In genomic region chr11:32317646-32318045, GRCh38 we compare ENCODE assay signal across 24 cellular contexts.
A peak's percentile ranks its signal among the peaks of the same experiment; 100 is the strongest.
DNase-seq lines count a peak whose midpoint lies in the region; ATAC-seq and TF ChIP-seq lines count a peak whose summit lies in the region.
"Had no signal": no experiment of that assay in that cellular context is flagged by ENCODE, and none has a peak within 500 bp of the region (broad histone marks: within the 10 kb centered on the region; RNA-seq: fewer than 3 reads in every experiment).

No MANE protein-coding gene starts in this region.

- no peak overlapping the region for H3K9ac ChIP-seq in DND-41 (ENCODE audit: low read depth, low read length)

- H3K4me1 ChIP-seq in DND-41 (ENCODE audit: insufficient read depth, low read length) (peaks cover 22% of the 10 kb centered on the region), ascending aorta (no peaks in the 10 kb centered on the region)
- H3K4me1 ChIP-seq: BE2C had no signal

- no peak overlapping the region for H3K27ac Mint-ChIP-seq in activated T-cell treated with anti-CD3 and anti-CD28 coated beads, Interleukin-2, amount 50 U/mL, for 72 hours
- H3K27ac Mint-ChIP-seq in activated T-helper 17 cell treated with anti-CD3 and anti-CD28 coated beads, Interleukin-2, amount 50 U/mL, for 72 hours = peak overlapping the region; percentile 21
- H3K27ac Mint-ChIP-seq in stimulated activated effector memory CD8-positive, alpha-beta T cell treated with anti-CD3 and anti-CD28 coated beads, Interleukin-12 subunit alpha, Interleukin-12 subunit beta, amount 100 ng/mL, for 72 hours = no peak overlapping the region
- H3K27ac Mint-ChIP-seq: CD4-positive, CD25-positive, alpha-beta regulatory T cell; IgD-negative memory B cell had no signal

- H3K36me3 Mint-ChIP-seq in activated T-cell treated with anti-CD3 and anti-CD28 coated beads, Interleukin-2, amount 50 U/mL, for 72 hours (ENCODE audit: insufficient read depth in 2 of 2) = no peaks in the 10 kb centered on the region
- no peaks in the 10 kb centered on the region for H3K36me3 Mint-ChIP-seq in activated T-helper 17 cell treated with anti-CD3 and anti-CD28 coated beads, Interleukin-2, amount 50 U/mL, for 72 hours (ENCODE audit: low read depth)
- no peaks in the 10 kb centered on the region for H3K36me3 Mint-ChIP-seq in stimulated activated effector memory CD8-positive, alpha-beta T cell treated with anti-CD3 and anti-CD28 coated beads, Interleukin-12 subunit alpha, Interleukin-12 subunit beta, amount 100 ng/mL, for 72 hours
- H3K36me3 Mint-ChIP-seq: CD4-positive, CD25-positive, alpha-beta regulatory T cell; IgD-negative memory B cell had no signal

- H3K27ac ChIP-seq in DND-41 (ENCODE audit: low read length) = peak overlapping the region; percentile 46
- H3K27ac ChIP-seq in ascending aorta = no peak overlapping the region
- H3K27ac ChIP-seq: HL-60, RWPE1 had no signal

- H3K4me3 ChIP-seq in DND-41 (ENCODE audit: low read depth in 1 of 2, low read length in 2 of 2) (no peak overlapping the region), ascending aorta (no peak overlapping the region)
- H3K4me3 ChIP-seq: GM12878 had no signal

- intact Hi-C loops in ascending aorta (cut with DNase I) = no loop called here

- peaks cover 30% of the 10 kb centered on the region for H3K27me3 Mint-ChIP-seq in activated T-cell treated with anti-CD3 and anti-CD28 coated beads, Interleukin-2, amount 50 U/mL, for 72 hours (ENCODE audit: low read depth)
- H3K27me3 Mint-ChIP-seq in activated T-helper 17 cell treated with anti-CD3 and anti-CD28 coated beads, Interleukin-2, amount 50 U/mL, for 72 hours = peaks cover 13% of the 10 kb centered on the region

- H2AFZ ChIP-seq in DND-41 (ENCODE audit: low read depth, low read length) = no peak overlapping the region

- DNase-seq in activated T-cell treated with anti-CD3 and anti-CD28 coated beads, Interleukin-2, amount 50 U/mL, for 72 hours = no peak
- no peak for DNase-seq in activated T-cell treated with anti-CD3 and anti-CD28 coated beads, Interleukin-2, amount 50 U/mL, for 48 hours
- DNase-seq in DND-41 (no peak), NCI-H526 treated with DMSO at 0.1 percent for 48 hours (lab: John Stamatoyannopoulos, UW) (no peak), ascending aorta (ENCODE audit: low spot score in 2 of 2) (no peak)
- no peak for DNase-seq in stimulated activated effector memory CD8-positive, alpha-beta T cell treated with anti-CD3 and anti-CD28 coated beads, Interleukin-12 subunit alpha, Interleukin-12 subunit beta, amount 100 ng/mL, for 72 hours (ENCODE audit: low spot score in 2 of 2)
- DNase-seq: 8988T; ACHN; BE2C; CD4-positive, CD25-positive, alpha-beta regulatory T cell; EL; GDM1; NCI-H1092; NCI-H1417 treated with DMSO at 0.1 percent for 48 hours; NCI-H2081; NCI-H2227 treated with DMSO at 0.1 percent for 48 hours; SHP77 had no signal

- no peak for TF ChIP-seq CTCF in DND-41 (IDR thresholded peaks at IDR 0.05; ENCODE audit: borderline replicate concordance, extremely low read depth, low read length, poor library complexity, severe bottlenecking)
- TF ChIP-seq CTCF in ascending aorta (IDR thresholded peaks at IDR 0.05) = no peak

- H3K36me3 ChIP-seq in DND-41 (ENCODE audit: insufficient read depth, low read length) (no peaks in the 10 kb centered on the region), ascending aorta (no peaks in the 10 kb centered on the region)
- H3K36me3 ChIP-seq: BE2C had no signal

- H3K9me3 ChIP-seq in DND-41 (ENCODE audit: insufficient read depth, low read length, severe bottlenecking) = no peaks in the 10 kb centered on the region
- H3K9me3 ChIP-seq in ascending aorta = no peaks in the 10 kb centered on the region
- H3K9me3 ChIP-seq: BE2C had no signal

- H3K4me2 ChIP-seq in DND-41 (ENCODE audit: insufficient read depth, low read length) = peak overlapping the region; percentile 31

- H3K79me2 ChIP-seq in DND-41 (ENCODE audit: insufficient read depth, low read length) = no peaks in the 10 kb centered on the region

- H3K4me1 Mint-ChIP-seq in activated T-cell treated with anti-CD3 and anti-CD28 coated beads, Interleukin-2, amount 50 U/mL, for 72 hours (ENCODE audit: low read depth) = peaks cover 14% of the 10 kb centered on the region
- H3K4me1 Mint-ChIP-seq in activated T-helper 17 cell treated with anti-CD3 and anti-CD28 coated beads, Interleukin-2, amount 50 U/mL, for 72 hours = peaks cover 8% of the 10 kb centered on the region
- peaks cover 10% of the 10 kb centered on the region for H3K4me1 Mint-ChIP-seq in stimulated activated effector memory CD8-positive, alpha-beta T cell treated with anti-CD3 and anti-CD28 coated beads, Interleukin-12 subunit alpha, Interleukin-12 subunit beta, amount 100 ng/mL, for 72 hours
- H3K4me1 Mint-ChIP-seq: CD4-positive, CD25-positive, alpha-beta regulatory T cell had no signal

- no peaks in the 10 kb centered on the region for H3K9me3 Mint-ChIP-seq in activated T-cell treated with anti-CD3 and anti-CD28 coated beads, Interleukin-2, amount 50 U/mL, for 72 hours
- no peaks in the 10 kb centered on the region for H3K9me3 Mint-ChIP-seq in activated T-helper 17 cell treated with anti-CD3 and anti-CD28 coated beads, Interleukin-2, amount 50 U/mL, for 72 hours
- H3K9me3 Mint-ChIP-seq in stimulated activated effector memory CD8-positive, alpha-beta T cell treated with anti-CD3 and anti-CD28 coated beads, Interleukin-12 subunit alpha, Interleukin-12 subunit beta, amount 100 ng/mL, for 72 hours = no peaks in the 10 kb centered on the region
- H3K9me3 Mint-ChIP-seq: CD4-positive, CD25-positive, alpha-beta regulatory T cell; IgD-negative memory B cell had no signal

- no peaks in the 10 kb centered on the region for H4K20me1 ChIP-seq in DND-41 (ENCODE audit: insufficient read depth, low read length)

- ATAC-seq in activated T-cell treated with anti-CD3 and anti-CD28 coated beads, Interleukin-2, amount 50 U/mL, for 72 hours (replicated peaks in 1 of 2) = peak; percentile 22 to 47
- ATAC-seq in DND-41 (ENCODE audit: insufficient read depth, low read depth) = peak; percentile 82
- ATAC-seq in activated T-helper 17 cell treated with anti-CD3 and anti-CD28 coated beads, Interleukin-2, amount 50 U/mL, for 72 hours (replicated peaks) = peak; percentile 49
- peak; percentile 24 for ATAC-seq in stimulated activated effector memory CD8-positive, alpha-beta T cell treated with anti-CD3 and anti-CD28 coated beads, Interleukin-12 subunit alpha, Interleukin-12 subunit beta, amount 100 ng/mL, for 72 hours
- ATAC-seq in GM21381 (IDR thresholded peaks at IDR 0.05; ENCODE audit: unreplicated experiment) = no peak
- ATAC-seq: Panc1 had no signal

- H3K4me3 Mint-ChIP-seq in activated T-cell treated with anti-CD3 and anti-CD28 coated beads, Interleukin-2, amount 50 U/mL, for 72 hours = no peak overlapping the region
- H3K4me3 Mint-ChIP-seq in activated T-helper 17 cell treated with anti-CD3 and anti-CD28 coated beads, Interleukin-2, amount 50 U/mL, for 72 hours = no peak overlapping the region
- H3K4me3 Mint-ChIP-seq in stimulated activated effector memory CD8-positive, alpha-beta T cell treated with anti-CD3 and anti-CD28 coated beads, Interleukin-12 subunit alpha, Interleukin-12 subunit beta, amount 100 ng/mL, for 72 hours = no peak overlapping the region
- H3K4me3 Mint-ChIP-seq: CD4-positive, CD25-positive, alpha-beta regulatory T cell; IgD-negative memory B cell had no signal

- H3K27me3 ChIP-seq in DND-41 (ENCODE audit: insufficient read depth, low read length, poor library complexity) (no peaks in the 10 kb centered on the region), ascending aorta (no peaks in the 10 kb centered on the region)
- H3K27me3 ChIP-seq: BE2C had no signal
